21 cellular contexts compared by ENCODE assay signal in genomic region chr22:27463121-27463520, GRCh38.
"Had no signal": no experiment of that assay in that cellular context is flagged by ENCODE, and none has a peak within 500 bp of the region (broad histone marks: within the 10 kb centered on the region; RNA-seq: fewer than 3 reads in every experiment).

No MANE protein-coding gene starts in this region.

- H3K4me1 Mint-ChIP-seq: activated CD4-positive, alpha-beta T cell treated with anti-CD3 and anti-CD28 coated beads for 36 hours; activated naive CD8-positive, alpha-beta T cell treated with anti-CD3 and anti-CD28 coated beads for 36 hours; activated T-helper 17 cell treated with anti-CD3 and anti-CD28 coated beads, Interleukin-2, amount 50 U/mL, for 72 hours; immature natural killer cell; memory B cell; naive thymus-derived CD8-positive, alpha-beta T cell; stimulated activated naive CD8-positive, alpha-beta T cell treated with anti-CD3 and anti-CD28 coated beads, Interleukin-15, amount 100 ng/mL, for 72 hours had no signal

- H3K27me3 ChIP-seq: neutrophil, right lobe of liver, testis had no signal

- H3K9ac ChIP-seq: parathyroid adenoma had no signal

- H3K27ac ChIP-seq: neutrophil, parathyroid adenoma, right lobe of liver, testis, upper lobe of right lung had no signal

- H3K79me2 ChIP-seq: parathyroid adenoma had no signal

- H3K9me3 ChIP-seq: neutrophil, right lobe of liver, testis, upper lobe of right lung had no signal

- H3K27ac Mint-ChIP-seq: activated CD4-positive, alpha-beta T cell treated with anti-CD3 and anti-CD28 coated beads for 36 hours; activated CD8-positive, alpha-beta T cell treated with anti-CD3 and anti-CD28 coated beads for 36 hours; activated naive CD8-positive, alpha-beta T cell treated with anti-CD3 and anti-CD28 coated beads for 36 hours; activated T-helper 17 cell treated with anti-CD3 and anti-CD28 coated beads, Interleukin-2, amount 50 U/mL, for 72 hours; immature natural killer cell; memory B cell; naive thymus-derived CD8-positive, alpha-beta T cell; stimulated activated naive CD8-positive, alpha-beta T cell treated with anti-CD3 and anti-CD28 coated beads, Interleukin-15, amount 100 ng/mL, for 72 hours; T-helper 2 cell treated with Interferon-gamma antibody and Interleukin-4, amounts not matched to agents 5 μg/mL and 100 μg/mL, for 36 hours had no signal

- H3K36me3 Mint-ChIP-seq: activated naive CD8-positive, alpha-beta T cell treated with anti-CD3 and anti-CD28 coated beads for 36 hours; immature natural killer cell; memory B cell; naive thymus-derived CD8-positive, alpha-beta T cell had no signal

- H3K27me3 Mint-ChIP-seq: stimulated activated naive CD8-positive, alpha-beta T cell treated with anti-CD3 and anti-CD28 coated beads, Interleukin-15, amount 100 ng/mL, for 72 hours had no signal

- H3K4me3 Mint-ChIP-seq: activated CD4-positive, alpha-beta T cell treated with anti-CD3 and anti-CD28 coated beads for 36 hours; activated CD8-positive, alpha-beta T cell treated with anti-CD3 and anti-CD28 coated beads for 36 hours; activated naive CD8-positive, alpha-beta T cell treated with anti-CD3 and anti-CD28 coated beads for 36 hours; activated T-helper 17 cell treated with anti-CD3 and anti-CD28 coated beads, Interleukin-2, amount 50 U/mL, for 72 hours; immature natural killer cell; memory B cell; stimulated activated naive CD8-positive, alpha-beta T cell treated with anti-CD3 and anti-CD28 coated beads, Interleukin-15, amount 100 ng/mL, for 72 hours; T-helper 2 cell treated with Interferon-gamma antibody and Interleukin-4, amounts not matched to agents 5 μg/mL and 100 μg/mL, for 36 hours had no signal

- H3K9me3 Mint-ChIP-seq: activated T-helper 17 cell treated with anti-CD3 and anti-CD28 coated beads, Interleukin-2, amount 50 U/mL, for 72 hours; immature natural killer cell; stimulated activated naive CD8-positive, alpha-beta T cell treated with anti-CD3 and anti-CD28 coated beads, Interleukin-15, amount 100 ng/mL, for 72 hours; T-helper 2 cell treated with Interferon-gamma antibody and Interleukin-4, amounts not matched to agents 5 μg/mL and 100 μg/mL, for 36 hours had no signal

- H3K4me1 ChIP-seq: parathyroid adenoma, testis, upper lobe of right lung had no signal

- ATAC-seq: activated CD4-positive, alpha-beta T cell treated with anti-CD3 and anti-CD28 coated beads for 36 hours; activated CD8-positive, alpha-beta T cell treated with anti-CD3 and anti-CD28 coated beads for 36 hours; activated T-helper 17 cell treated with anti-CD3 and anti-CD28 coated beads, Interleukin-2, amount 50 U/mL, for 72 hours; naive thymus-derived CD8-positive, alpha-beta T cell; stimulated activated naive CD8-positive, alpha-beta T cell treated with anti-CD3 and anti-CD28 coated beads, Interleukin-15, amount 100 ng/mL, for 72 hours; upper lobe of right lung had no signal

- H3K4me3 ChIP-seq: right lobe of liver, testis, upper lobe of right lung had no signal

- DNase-seq: activated CD4-positive, alpha-beta T cell treated with anti-CD3 and anti-CD28 coated beads for 36 hours; activated CD8-positive, alpha-beta T cell treated with anti-CD3 and anti-CD28 coated beads for 36 hours; activated naive CD4-positive, alpha-beta T cell; activated naive CD8-positive, alpha-beta T cell treated with anti-CD3 and anti-CD28 coated beads for 36 hours; activated T-cell treated with anti-CD3 and anti-CD28 coated beads, Interleukin-2, amount 50 U/mL, for 1 hour; amniotic stem cell; immature natural killer cell; kidney glomerular epithelial cell; naive thymus-derived CD8-positive, alpha-beta T cell; right lobe of liver; small intestine; stimulated activated CD4-positive, alpha-beta T cell treated with anti-CD3 and anti-CD28 coated beads, Interleukin-15, amount 100 ng/mL, for 24 hours; stimulated activated CD4-positive, alpha-beta T cell treated with anti-CD3 and anti-CD28 coated beads, Interleukin-2, amount 100 ng/mL, for 48 hours; stimulated activated naive CD8-positive, alpha-beta T cell treated with anti-CD3 and anti-CD28 coated beads, Interleukin-15, amount 100 ng/mL, for 72 hours; testis; upper lobe of right lung had no signal

- H2AFZ ChIP-seq: parathyroid adenoma had no signal

- H3K36me3 ChIP-seq: neutrophil, right lobe of liver, upper lobe of right lung had no signal
